ENCODE assay signal across 24 cellular contexts in the genomic region with DNA sequence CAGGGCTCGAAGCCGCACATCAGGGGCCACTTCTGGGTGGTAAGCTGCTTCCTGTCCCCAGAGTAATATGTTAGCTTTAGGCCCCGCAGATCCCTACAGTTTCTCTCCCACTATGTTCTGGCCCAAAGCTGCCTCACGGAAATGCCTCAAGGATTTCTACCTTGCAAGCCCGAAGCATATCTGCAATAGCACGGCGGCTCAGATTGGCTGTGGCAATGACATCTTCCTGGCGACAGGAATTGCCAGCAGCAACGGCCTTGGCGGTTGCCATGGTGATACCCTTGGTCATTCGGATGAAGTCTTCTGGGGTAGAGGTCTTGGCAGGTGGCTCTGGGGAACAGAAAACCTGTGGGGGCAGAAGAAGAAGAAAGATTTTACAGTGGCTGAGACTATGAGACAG. TPM values are rescaled to one million over a fixed set of nuclear protein-coding genes. Genes with fewer than 3 reads are reported as not detected.
"Had no signal": no experiment of that assay in that cellular context is flagged by ENCODE, and none has a peak within 500 bp of the region (broad histone marks: within the 10 kb centered on the region; RNA-seq: fewer than 3 reads in every experiment).

No MANE protein-coding gene starts in this region.

- H3K4me3 ChIP-seq: left lung, mucosa of descending colon, testis, uterus had no signal

- DNase-seq: activated CD4-positive, alpha-beta memory T cell treated with anti-CD3 and anti-CD28 coated beads for 36 hours; activated CD4-positive, alpha-beta T cell treated with anti-CD3 and anti-CD28 coated beads, Interleukin-2, amount 10 ng/mL, durations not matched to agents 24 days and 14 days; activated CD4-positive, CD25-positive, alpha-beta regulatory T cell treated with anti-CD3 and anti-CD28 coated beads, Interleukin-2, amount 50 U/mL, for 72 hours; activated CD8-positive, alpha-beta memory T cell treated with anti-CD3 and anti-CD28 coated beads, Interleukin-2, amount 50 U/mL, for 4 hours; activated effector memory CD4-positive, alpha-beta T cell treated with anti-CD3 and anti-CD28 coated beads, Interleukin-2, amount 50 U/mL, for 16 hours; activated naive CD4-positive, alpha-beta T cell treated with anti-CD3 and anti-CD28 coated beads for 36 hours; activated naive CD8-positive, alpha-beta T cell treated with anti-CD3 and anti-CD28 coated beads for 36 hours; activated T-cell treated with anti-CD3 and anti-CD28 coated beads, Interleukin-2, amount 50 U/mL, for 1 hour; caudate nucleus; foreskin keratinocyte; kidney glomerular epithelial cell; left lung; posterior cingulate gyrus; stimulated activated naive CD4-positive, alpha-beta T cell treated with Interleukin-2 at 50 U/mL for 16 hours; T-helper 2 cell; testis; uterus had no signal

- H3K36me3 ChIP-seq: uterus had no signal

- ATAC-seq: foreskin keratinocyte; left lung; mucosa of descending colon; natural killer cell treated with Interleukin-12 subunit alpha and Interleukin-12 subunit beta and Interleukin-15 and Interleukin-18, amount 100 ng/mL, for 72 hours had no signal

- H3K27me3 ChIP-seq: foreskin keratinocyte, left lung, testis, uterus had no signal

- H3K27ac ChIP-seq: foreskin keratinocyte, testis, uterus had no signal

- H3K4me1 ChIP-seq: foreskin keratinocyte, uterus had no signal

- H3K9me3 ChIP-seq: left lung, mucosa of descending colon, testis, uterus had no signal

RNA-seq across cellular contexts. Expression of a gene that starts 26.3 kb away (rescaled TPM):
- total RNA-seq: activated T-helper 1 cell treated with anti-CD3 and anti-CD28 coated beads, Interleukin-12 subunit alpha, Interleukin-12 subunit beta, Interleukin-2, Interleukin-4 antibody, amounts not matched to agents 30 ng/mL and 10 ng/mL and 1 ng/mL, durations not matched to agents 14 hours and 24 hours and 36 hours; endothelial cell of umbilical vein; lung microvascular endothelial cell; mesenteric fat pad; myocyte; natural killer cell treated with Interleukin-12 subunit alpha and Interleukin-12 subunit beta and Interleukin-15 and Interleukin-18, amount 100 ng/mL, for 72 hours had no signal

RNA-seq across cellular contexts. Expression of a gene that starts 35.0 kb away (rescaled TPM):
- total RNA-seq: myocyte had no signal
